20 cellular contexts compared by ENCODE assay signal in genomic region chrX:72208126-72208525, GRCh38. TPM values are rescaled to one million over a fixed set of nuclear protein-coding genes. Genes with fewer than 3 reads are reported as not detected.
"Had no signal": no experiment of that assay in that cellular context is flagged by ENCODE, and none has a peak within 500 bp of the region (broad histone marks: within the 10 kb centered on the region; RNA-seq: fewer than 3 reads in every experiment).

No MANE protein-coding gene starts in this region.

- H3K36me3 ChIP-seq: tibial artery had no signal

- H3K27me3 ChIP-seq: body of pancreas, gastroesophageal sphincter, tibial artery had no signal

- ATAC-seq: activated CD8-positive, alpha-beta memory T cell treated with anti-CD3 and anti-CD28 coated beads, Interleukin-2, amount 10 ng/mL, durations not matched to agents 7 days and 5 days; activated T-helper 17 cell treated with anti-CD3 and anti-CD28 coated beads, Interleukin-2, amount 50 U/mL, for 72 hours; body of pancreas; gastroesophageal sphincter; left ventricle myocardium superior; stimulated activated naive CD8-positive, alpha-beta T cell treated with anti-CD3 and anti-CD28 coated beads, Interleukin-15, Interleukin-2, amounts not matched to agents 100 U/mL and 50 U/mL, for 24 hours; WTC11 had no signal

- H3K4me1 ChIP-seq: body of pancreas, gastroesophageal sphincter, tibial artery had no signal

- H3K9me3 ChIP-seq: body of pancreas, gastroesophageal sphincter, tibial artery had no signal

- H3K4me3 ChIP-seq: body of pancreas, dorsolateral prefrontal cortex, gastroesophageal sphincter, tibial artery had no signal

- DNase-seq: activated CD4-positive, alpha-beta memory T cell treated with anti-CD3 and anti-CD28 coated beads, Interleukin-2, amount 10 ng/mL, durations not matched to agents 7 days and 5 days; activated CD4-positive, alpha-beta T cell treated with anti-CD3 and anti-CD28 coated beads for 4 hours; activated CD8-positive, alpha-beta memory T cell treated with anti-CD3 and anti-CD28 coated beads, Interleukin-2, amount 10 ng/mL, durations not matched to agents 7 days and 5 days; activated naive CD4-positive, alpha-beta T cell; activated naive CD8-positive, alpha-beta T cell treated with anti-CD3 and anti-CD28 coated beads for 36 hours; amniotic stem cell; body of pancreas; caudate nucleus; dorsolateral prefrontal cortex; immature natural killer cell; kidney glomerular epithelial cell; left ventricle myocardium superior; occipital lobe; stimulated activated naive CD8-positive, alpha-beta T cell treated with anti-CD3 and anti-CD28 coated beads, Interleukin-15, Interleukin-2, amounts not matched to agents 100 U/mL and 50 U/mL, for 24 hours; substantia nigra; tibial artery had no signal

- H3K27ac ChIP-seq: body of pancreas, dorsolateral prefrontal cortex, epithelial cell of prostate, gastroesophageal sphincter, tibial artery had no signal

RNA-seq across cellular contexts. Expression of gene ERCC6L, which starts 30.7 kb away (rescaled TPM):
- total RNA-seq: body of pancreas had no signal
